Comparison of ENCODE assay signal across 8 cellular contexts in the genomic region with DNA sequence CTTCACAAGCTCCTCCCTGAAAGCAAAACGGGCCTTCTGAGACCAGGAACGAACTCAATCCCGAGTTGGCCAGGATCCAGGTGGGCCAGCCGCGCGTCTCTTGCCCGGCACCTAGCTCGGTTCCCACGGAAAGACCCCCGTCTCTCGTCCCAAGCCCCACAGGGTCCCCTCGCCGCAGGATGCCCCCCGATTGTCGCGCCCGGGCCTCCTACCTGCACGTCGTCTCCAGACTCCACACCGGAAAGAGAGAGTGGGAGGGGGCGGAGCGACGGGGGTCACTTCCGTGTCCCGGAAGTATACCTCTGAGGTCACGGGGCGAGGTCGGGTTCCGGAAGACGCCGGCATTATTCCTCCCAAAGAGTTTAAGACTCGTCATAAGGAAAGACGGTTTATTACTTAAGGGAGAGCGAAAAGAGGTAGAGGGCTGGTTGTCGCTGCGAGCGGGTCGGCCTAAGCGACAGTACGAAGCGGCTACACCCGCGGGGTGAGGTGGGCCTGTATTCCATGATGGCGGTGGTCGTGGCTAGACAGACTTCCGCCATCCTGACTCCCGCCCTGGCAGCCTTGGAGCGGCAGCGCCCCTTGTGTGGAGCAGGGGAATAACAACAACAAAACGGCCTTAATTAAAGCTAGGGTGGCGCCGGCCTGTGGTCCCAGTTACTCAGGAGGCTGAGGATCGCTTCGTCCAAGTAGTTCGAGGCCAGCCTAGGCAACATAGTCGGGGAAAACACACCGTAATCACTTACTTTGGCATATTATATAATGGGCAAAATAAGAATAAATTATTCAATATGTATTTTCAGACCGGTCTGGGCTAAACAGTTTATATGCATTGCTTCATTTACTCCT. TPM values are rescaled to one million over a fixed set of nuclear protein-coding genes. Genes with fewer than 3 reads are reported as not detected.
A peak's percentile ranks its signal among the peaks of the same experiment; 100 is the strongest.
DNase-seq lines count a peak whose midpoint lies in the region; ATAC-seq and TF ChIP-seq lines count a peak whose summit lies in the region.

A gene (minus strand): TSS at position 249 of the 849 bp plus-strand sequence. CDS start 2,006 bp downstream, outside the sequence.

- intact Hi-C loops in CD8-positive, alpha-beta T cell (cut with DNase I, micrococcal nuclease), result loop anchor here (1.0 to 5.0 kb wide), 10 partner anchors 9 to 803 kb away; a partner anchor contains a TSS

- H3K4me3 Mint-ChIP-seq in CD8-positive, alpha-beta T cell, result peak within 1 kb of the TSS; percentile 100
- peak within 1 kb of the TSS; percentile 82 for H3K4me3 Mint-ChIP-seq in activated CD4-positive, alpha-beta memory T cell treated with anti-CD3 and anti-CD28 coated beads, Interleukin-2, amount 10 ng/mL, durations not matched to agents 7 days and 5 days

- 4 to 5% methylated on average over 58 of the region's 58 CpGs for WGBS in ectodermal cell, 2 experiments

- H3K9me3 Mint-ChIP-seq in CD8-positive, alpha-beta T cell, result peaks cover 2% of the 10 kb centered on the region
- no peaks in the 10 kb centered on the region for H3K9me3 Mint-ChIP-seq in activated CD4-positive, alpha-beta memory T cell treated with anti-CD3 and anti-CD28 coated beads, Interleukin-2, amount 10 ng/mL, durations not matched to agents 7 days and 5 days

- H3K27ac Mint-ChIP-seq in CD8-positive, alpha-beta T cell, result peak within 1 kb of the TSS; percentile 100
- H3K27ac Mint-ChIP-seq in activated CD4-positive, alpha-beta memory T cell treated with anti-CD3 and anti-CD28 coated beads, Interleukin-2, amount 10 ng/mL, durations not matched to agents 7 days and 5 days, result peak within 1 kb of the TSS; percentile 92

- H3K4me1 Mint-ChIP-seq in CD8-positive, alpha-beta T cell (ENCODE audit: low read depth), result peaks cover 36% of the 10 kb centered on the region
- H3K4me1 Mint-ChIP-seq in activated CD4-positive, alpha-beta memory T cell treated with anti-CD3 and anti-CD28 coated beads, Interleukin-2, amount 10 ng/mL, durations not matched to agents 7 days and 5 days, result peaks cover 34% of the 10 kb centered on the region

- DNase-seq in CD8-positive, alpha-beta T cell, result peak; percentile 90 to 97 (median 94)
- DNase-seq in HK-2 (ENCODE audit: unreplicated experiment) (peak; percentile 88), NCI-H82 treated with DMSO at 0.1 percent for 48 hours (lab: John Stamatoyannopoulos, UW; ENCODE audit: unreplicated experiment) (peak; percentile 88), lung microvascular endothelial cell (ENCODE audit: low read depth in 2 of 2) (peak; percentile 95 to 96)
- peak; percentile 95 for DNase-seq in activated CD4-positive, alpha-beta memory T cell treated with anti-CD3 and anti-CD28 coated beads, Interleukin-2, amount 10 ng/mL, durations not matched to agents 7 days and 5 days
- peak; percentile 89 to 93 (median 90) for DNase-seq in stimulated activated CD4-positive, alpha-beta T cell treated with anti-CD3 and anti-CD28 coated beads, TNF-alpha, amount 100 ng/mL, for 48 hours (ENCODE audit: low read depth in 3 of 3)

- ATAC-seq in CD8-positive, alpha-beta T cell, result peak; percentile 92
- ATAC-seq in GM19452 (IDR thresholded peaks at IDR 0.05; ENCODE audit: unreplicated experiment), result peak; percentile 95

- H3K27ac ChIP-seq in CD8-positive, alpha-beta T cell (ENCODE audit: low read depth, low read length), result peak within 1 kb of the TSS; percentile 93
- H3K27ac ChIP-seq in ectodermal cell (ENCODE audit: insufficient read depth, low read depth, low read length, poor library complexity, severe bottlenecking), result peak within 1 kb of the TSS; percentile 79

- CTCF ChIA-PET in CD8-positive, alpha-beta T cell (lab: Charles Lee), result interaction anchor here (0.6 to 2.7 kb wide), 13 partner anchors 9 to 666 kb away, joined by 3 to 20 read pairs (median 3); a partner anchor contains a TSS
- CTCF ChIA-PET in activated CD4-positive, alpha-beta memory T cell treated with anti-CD3 and anti-CD28 coated beads, Interleukin-2, amount 10 ng/mL, durations not matched to agents 7 days and 5 days (lab: Charles Lee), result interaction anchor here (0.6 to 2.4 kb wide), 30 partner anchors 9 to 803 kb away, joined by 3 to 21 read pairs (median 4); a partner anchor contains a TSS

- TF ChIP-seq CTCF in CD8-positive, alpha-beta T cell (IDR thresholded peaks at IDR 0.05), result peak; percentile 84

- H3K27me3 Mint-ChIP-seq in CD8-positive, alpha-beta T cell (ENCODE audit: low read depth), result no peaks in the 10 kb centered on the region
- H3K27me3 Mint-ChIP-seq in activated CD4-positive, alpha-beta memory T cell treated with anti-CD3 and anti-CD28 coated beads, Interleukin-2, amount 10 ng/mL, durations not matched to agents 7 days and 5 days, result no peaks in the 10 kb centered on the region

- H3K4me3 ChIP-seq in CD8-positive, alpha-beta T cell (ENCODE audit: low read depth, low read length), result peak within 1 kb of the TSS; percentile 77
- H3K4me3 ChIP-seq in ectodermal cell (ENCODE audit: insufficient read depth, low read depth, low read length), result peak within 1 kb of the TSS; percentile 97

- peaks cover 22% of the 10 kb centered on the region for H3K4me1 ChIP-seq in CD8-positive, alpha-beta T cell (ENCODE audit: insufficient read depth, low read length)
- peaks cover 6% of the 10 kb centered on the region for H3K4me1 ChIP-seq in ectodermal cell (ENCODE audit: control insufficient read depth, insufficient read depth, low read length)

- no peaks in the 10 kb centered on the region for H3K9me3 ChIP-seq in CD8-positive, alpha-beta T cell (ENCODE audit: low read length)
- H3K9me3 ChIP-seq in ectodermal cell (ENCODE audit: control insufficient read depth, low read length), result no peaks in the 10 kb centered on the region

- H3K36me3 ChIP-seq in CD8-positive, alpha-beta T cell (ENCODE audit: insufficient read depth, low read length), result peaks cover 32% of the 10 kb centered on the region
- peaks cover 31% of the 10 kb centered on the region for H3K36me3 ChIP-seq in ectodermal cell (ENCODE audit: control insufficient read depth, insufficient read depth, low read length)

- H3K27me3 ChIP-seq in CD8-positive, alpha-beta T cell (ENCODE audit: insufficient read depth, low read length), result no peaks in the 10 kb centered on the region
- H3K27me3 ChIP-seq in ectodermal cell (ENCODE audit: control insufficient read depth, insufficient read depth, low read length, poor library complexity, severe bottlenecking), result no peaks in the 10 kb centered on the region

- H3K36me3 Mint-ChIP-seq in CD8-positive, alpha-beta T cell, result peaks cover 52% of the 10 kb centered on the region
- H3K36me3 Mint-ChIP-seq in activated CD4-positive, alpha-beta memory T cell treated with anti-CD3 and anti-CD28 coated beads, Interleukin-2, amount 10 ng/mL, durations not matched to agents 7 days and 5 days (ENCODE audit: low read depth), result peaks cover 45% of the 10 kb centered on the region

- POLR2A ChIA-PET in CD8-positive, alpha-beta T cell (lab: Charles Lee), result interaction anchor here (0.6 to 2.1 kb wide), 22 partner anchors 9 to 898 kb away, joined by 3 to 13 read pairs (median 3); a partner anchor contains a TSS
- POLR2A ChIA-PET in activated CD4-positive, alpha-beta memory T cell treated with anti-CD3 and anti-CD28 coated beads, Interleukin-2, amount 10 ng/mL, durations not matched to agents 7 days and 5 days (lab: Charles Lee), result interaction anchor here (0.5 to 2.1 kb wide), 27 partner anchors 8 to 998 kb away, joined by 3 to 37 read pairs (median 4); a partner anchor contains a TSS

RNA-seq across cellular contexts. Expression of the gene that starts here (rescaled TPM):
- total RNA-seq in CD8-positive, alpha-beta T cell, result 1,000 to 10,000 TPM; 5,604 to 5,613 TPM
- total RNA-seq in activated CD4-positive, alpha-beta memory T cell treated with anti-CD3 and anti-CD28 coated beads, Interleukin-2, amount 10 ng/mL, durations not matched to agents 7 days and 5 days, result 1,000 to 10,000 TPM; 2,316 to 2,367 TPM
- 2,465 TPM for polyA plus RNA-seq in ectodermal cell (2013, experiment 1 of 4)
- polyA plus RNA-seq in ectodermal cell (2013, experiment 2 of 4), result 2,455 TPM
- polyA plus RNA-seq in ectodermal cell (2013, experiment 3 of 4), result 2,441 TPM
- 2,668 TPM for polyA plus RNA-seq in ectodermal cell (2013, experiment 4 of 4)
- 2,426 and 2,980 TPM in 2 replicates for total RNA-seq in lung microvascular endothelial cell

Comparison
In these comparisons a context has a peak if more than half of its experiments do, and no peak if none do; other contexts are left out.
1. Peak in every context shown above with its lines: DNase-seq, ATAC-seq, H3K4me3 ChIP-seq and H3K27ac ChIP-seq.